ENCODE assay signal across 19 cellular contexts in genomic region chr4:161404346-161405110, GRCh38.
"Had no signal": no experiment of that assay in that cellular context is flagged by ENCODE, and none has a peak within 500 bp of the region (broad histone marks: within the 10 kb centered on the region; RNA-seq: fewer than 3 reads in every experiment).

No MANE protein-coding gene starts in this region.

- H3K4me1 ChIP-seq: adrenal gland, transverse colon had no signal

- DNase-seq: activated CD4-positive, alpha-beta T cell treated with anti-CD3 and anti-CD28 coated beads, Interleukin-2, amount 10 ng/mL, durations not matched to agents 7 days and 5 days; activated CD4-positive, CD25-positive, alpha-beta regulatory T cell; activated CD8-positive, alpha-beta memory T cell treated with anti-CD3 and anti-CD28 coated beads for 24 hours; activated naive CD4-positive, alpha-beta T cell treated with anti-CD3 and anti-CD28 coated beads, Interleukin-2, amount 50 U/mL, for 16 hours; adrenal gland; brain microvascular endothelial cell; effector memory CD8-positive, alpha-beta T cell; hypothalamus; left cardiac atrium; mucosa of descending colon; natural killer cell; nucleus accumbens; right cardiac atrium; stimulated activated CD4-positive, alpha-beta T cell treated with anti-CD3 and anti-CD28 coated beads, Interleukin-2, amount 100 ng/mL, for 24 hours; stimulated activated naive B cell treated with anti-CD40 and anti-IgM and Interleukin-4, amounts not matched to agents 10 μg/mL and 1 μg/mL and 100 μg/mL, for 72 hours; substantia nigra; T-helper 1 cell; transverse colon had no signal

- H3K27ac ChIP-seq: adrenal gland, brain microvascular endothelial cell, transverse colon had no signal

- ATAC-seq: effector memory CD8-positive, alpha-beta T cell; left cardiac atrium; mucosa of descending colon; natural killer cell; right cardiac atrium; stimulated activated naive B cell treated with anti-CD40 and anti-IgM and Interleukin-4, amounts not matched to agents 10 μg/mL and 1 μg/mL and 100 μg/mL, for 72 hours had no signal

- H3K4me3 ChIP-seq: adrenal gland, lung, mucosa of descending colon, transverse colon had no signal

- H3K36me3 ChIP-seq: adrenal gland, brain microvascular endothelial cell, transverse colon had no signal

- H3K27me3 ChIP-seq: adrenal gland, brain microvascular endothelial cell, transverse colon had no signal

- H3K9me3 ChIP-seq: adrenal gland, mucosa of descending colon, transverse colon had no signal
